Comparison of ENCODE assay signal across 21 cellular contexts in genomic region chr19:57686727-57687126, GRCh38. TPM values are rescaled to one million over a fixed set of nuclear protein-coding genes. Genes with fewer than 3 reads are reported as not detected.
DNase-seq lines count a peak whose midpoint lies in the region; ATAC-seq and TF ChIP-seq lines count a peak whose summit lies in the region.
"Had no signal": no experiment of that assay in that cellular context is flagged by ENCODE, and none has a peak within 500 bp of the region (broad histone marks: within the 10 kb centered on the region; RNA-seq: fewer than 3 reads in every experiment).

No MANE protein-coding gene starts in this region.

- H3K23ac ChIP-seq in mesendoderm (ENCODE audit: low read length): no peak overlapping the region

- RAD21 ChIA-PET in HCT116 (lab: Charles Lee; ENCODE audit: low non-redundant PET in 1 of 2, low total read pairs in 2 of 2, uncharacterized antibody in 2 of 2, unreplicated experiment in 2 of 2): no interaction called here

- H2BK120ac ChIP-seq in mesendoderm (ENCODE audit: low read depth, low read length): no peak overlapping the region

- H2AFZ ChIP-seq in HCT116 (ENCODE audit: low read depth, low read length, poor library complexity, severe bottlenecking): no peak overlapping the region

- H3K4me3 ChIP-seq in HCT116 (replicated peaks in 1 of 2; ENCODE audit: low read depth in 1 of 2, low read length in 2 of 2) (no peak overlapping the region), adipocyte (ENCODE audit: low read length) (peak overlapping the region; percentile 38), mesendoderm (ENCODE audit: low read length) (peak overlapping the region; percentile 20), sigmoid colon (no peak overlapping the region), heart left ventricle (no peak overlapping the region)
- H3K4me3 ChIP-seq: A549 had no signal

- H3K56ac ChIP-seq in mesendoderm (ENCODE audit: low read length): no peak overlapping the region

- CTCF ChIA-PET in HCT116 (lab: Charles Lee): no interaction called here
- CTCF ChIA-PET in activated CD4-positive, alpha-beta memory T cell treated with anti-CD3 and anti-CD28 coated beads for 36 hours (lab: Charles Lee): no interaction called here

- H3K9me3 ChIP-seq in HCT116 (ENCODE audit: control insufficient read depth in 1 of 2, insufficient read depth in 1 of 2, low read depth in 1 of 2, low read length in 2 of 2): peaks cover 48 to 61% of the 10 kb centered on the region in 2 experiments; a peak in 3 of 4 replicates
- H3K9me3 ChIP-seq in adipocyte (ENCODE audit: control insufficient read depth, low read length): peaks cover 65% of the 10 kb centered on the region
- H3K9me3 ChIP-seq in sigmoid colon: peaks cover 23 to 71% (median 44%) of the 10 kb centered on the region in 4 donors
- peaks cover 0 to 88% (median 56%) of the 10 kb centered on the region in 12 donors for H3K9me3 ChIP-seq in heart left ventricle

- no peak for TF ChIP-seq POLR2A in HCT116 (IDR thresholded peaks at IDR 0.05; ENCODE audit: borderline replicate concordance, extremely low read depth, insufficient read depth, insufficient read length)
- no peak for TF ChIP-seq POLR2A in sigmoid colon (IDR thresholded peaks at IDR 0.05)
- TF ChIP-seq POLR2A in heart left ventricle (IDR thresholded peaks at IDR 0.05): no peak

- H3K27me3 ChIP-seq in HCT116 (ENCODE audit: insufficient read depth, low read length) (no peaks in the 10 kb centered on the region), adipocyte (replicated peaks; ENCODE audit: control insufficient read depth, insufficient read depth, low read length) (no peaks in the 10 kb centered on the region), mesendoderm (ENCODE audit: insufficient read depth, low read length, poor library complexity) (no peaks in the 10 kb centered on the region), sigmoid colon (no peaks in the 10 kb centered on the region), heart left ventricle (no peaks in the 10 kb centered on the region)

- H3K36me3 ChIP-seq in HCT116 (ENCODE audit: control insufficient read depth in 1 of 2, insufficient read depth in 2 of 2, low read length in 2 of 2) (peaks cover 19 to 70% of the 10 kb centered on the region in 2 experiments), adipocyte (ENCODE audit: control insufficient read depth, insufficient read depth, low read length, severe bottlenecking) (peaks cover 46% of the 10 kb centered on the region), mesendoderm (ENCODE audit: control insufficient read depth, insufficient read depth, low read length) (peaks cover 41% of the 10 kb centered on the region), sigmoid colon (peaks cover 0 to 53% (median 35%) of the 10 kb centered on the region in 4 donors), heart left ventricle (peaks cover 0 to 63% (median 25%) of the 10 kb centered on the region in 9 donors)

- peaks cover 92% of the 10 kb centered on the region for H3K36me3 Mint-ChIP-seq in activated CD4-positive, alpha-beta memory T cell treated with anti-CD3 and anti-CD28 coated beads for 36 hours

- no peak overlapping the region for H3K4ac ChIP-seq in mesendoderm (ENCODE audit: low read depth, low read length)

- H3K4me2 ChIP-seq in HCT116 (ENCODE audit: low read length): no peak overlapping the region
- no peak overlapping the region for H3K4me2 ChIP-seq in mesendoderm (ENCODE audit: low read length)
- H3K4me2 ChIP-seq: A549 had no signal

- H3K9me3 Mint-ChIP-seq in activated CD4-positive, alpha-beta memory T cell treated with anti-CD3 and anti-CD28 coated beads for 36 hours: peaks cover 91% of the 10 kb centered on the region

- no peak overlapping the region for H3K4me3 Mint-ChIP-seq in activated CD4-positive, alpha-beta memory T cell treated with anti-CD3 and anti-CD28 coated beads for 36 hours
- H3K4me3 Mint-ChIP-seq: CD14-positive monocyte had no signal

- no peak overlapping the region for H2BK15ac ChIP-seq in mesendoderm (replicated peaks; ENCODE audit: low read depth)

- no peak for DNase-seq in HCT116 (ENCODE audit: low read depth, low spot score)
- no peak for DNase-seq in adipocyte (ENCODE audit: low read depth)
- no peak for DNase-seq in mesendoderm
- peak; percentile 12 for DNase-seq in sigmoid colon
- no peak for DNase-seq in activated CD4-positive, alpha-beta memory T cell treated with anti-CD3 and anti-CD28 coated beads for 36 hours
- DNase-seq in iPS-NIHi11 (ENCODE audit: low spot score): no peak
- no peak for DNase-seq in heart left ventricle
- no peak for DNase-seq in activated CD4-positive, alpha-beta T cell treated with anti-CD3 and anti-CD28 coated beads for 4 hours
- DNase-seq: Calu3, DMS79 treated with DMSO at 0.1 percent for 48 hours, GF-D8, KG1, MM.1S, NCI-H1694, NCI-H2029 treated with DMSO at 0.1 percent for 48 hours, NCI-H526 treated with DMSO at 0.1 percent for 48 hours, SHP77 treated with DMSO at 0.1 percent for 48 hours had no signal

- H3K9ac ChIP-seq in HCT116 (ENCODE audit: low read length): no peak overlapping the region
- no peak overlapping the region for H3K9ac ChIP-seq in adipocyte (ENCODE audit: low read length)
- H3K9ac ChIP-seq in mesendoderm (ENCODE audit: low read length): no peak overlapping the region

- no peak overlapping the region for H3K27ac Mint-ChIP-seq in activated CD4-positive, alpha-beta memory T cell treated with anti-CD3 and anti-CD28 coated beads for 36 hours

- no peak for TF ChIP-seq RAD21 in HCT116 (IDR thresholded peaks at IDR 0.05; ENCODE audit: low read depth)

- POLR2A ChIA-PET in HCT116 (lab: Charles Lee): no interaction called here
- POLR2A ChIA-PET in activated CD4-positive, alpha-beta memory T cell treated with anti-CD3 and anti-CD28 coated beads for 36 hours (lab: Charles Lee): no interaction called here

- intact Hi-C loops in HCT116 (cut with micrococcal nuclease) (no loop called here), sigmoid colon (cut with DNase I) (no loop called here), heart left ventricle (cut with DNase I) (loop anchor here in 1 of 10 donors (5.0 kb wide), 1 partner anchor 69 kb away; no protein-coding TSS in a partner anchor)
- intact Hi-C loops in activated CD4-positive, alpha-beta memory T cell treated with anti-CD3 and anti-CD28 coated beads for 36 hours (cut with micrococcal nuclease): no loop called here

- H4K5ac ChIP-seq in mesendoderm (ENCODE audit: low read length): no peak overlapping the region

- no peak overlapping the region for H2BK5ac ChIP-seq in mesendoderm (ENCODE audit: low read length)

- no peaks in the 10 kb centered on the region for H4K20me1 ChIP-seq in HCT116 (ENCODE audit: insufficient read depth)

- H2AK5ac ChIP-seq in mesendoderm (ENCODE audit: low read length): no peak overlapping the region

- H3K79me2 ChIP-seq in HCT116 (ENCODE audit: insufficient read depth, low read length): peaks cover 88% of the 10 kb centered on the region
- peaks cover 74% of the 10 kb centered on the region for H3K79me2 ChIP-seq in mesendoderm (ENCODE audit: control insufficient read depth, insufficient read depth, low read length)

- H4K8ac ChIP-seq in mesendoderm (ENCODE audit: low read depth, low read length): no peak overlapping the region

- TF ChIP-seq CTCF in HCT116 (IDR thresholded peaks at IDR 0.05 in 2 of 3, conservative IDR thresholded peaks at IDR 0.05 in 1 of 3; ENCODE audit: borderline replicate concordance in 1 of 3, insufficient read depth in 1 of 3, low read depth in 2 of 3, low read length in 2 of 3) (no peak), sigmoid colon (IDR thresholded peaks at IDR 0.05) (no peak), heart left ventricle (IDR thresholded peaks at IDR 0.05) (no peak)

- H3K18ac ChIP-seq in mesendoderm (ENCODE audit: low read length): no peak overlapping the region

- H3K79me1 ChIP-seq in mesendoderm (ENCODE audit: low read length): peaks cover 56% of the 10 kb centered on the region

- H3K27ac ChIP-seq in HCT116 (ENCODE audit: low read depth, low read length) (no peak overlapping the region), mesendoderm (ENCODE audit: low read depth, low read length) (no peak overlapping the region), sigmoid colon (no peak overlapping the region), heart left ventricle (no peak overlapping the region)
- H3K27ac ChIP-seq: A549 had no signal

- peaks cover 0 to 12% of the 10 kb centered on the region in 2 experiments; a peak in 3 of 4 replicates for H3K4me1 ChIP-seq in HCT116 (ENCODE audit: control insufficient read depth in 1 of 2, insufficient read depth in 2 of 2, low read length in 2 of 2)
- H3K4me1 ChIP-seq in adipocyte (ENCODE audit: control insufficient read depth, insufficient read depth, low read length): peaks cover 15% of the 10 kb centered on the region
- no peaks in the 10 kb centered on the region for H3K4me1 ChIP-seq in mesendoderm (ENCODE audit: control insufficient read depth, low read depth, low read length)
- H3K4me1 ChIP-seq in sigmoid colon: peaks cover 0 to 18% (median 12%) of the 10 kb centered on the region in 4 donors
- peaks cover 5 to 33% (median 16%) of the 10 kb centered on the region in 12 donors for H3K4me1 ChIP-seq in heart left ventricle
- H3K4me1 ChIP-seq: A549 had no signal

- no peak for ATAC-seq in HCT116
- ATAC-seq in heart left ventricle: no peak
- ATAC-seq: A549, Panc1 had no signal

- no peak for TF ChIP-seq EP300 in sigmoid colon (IDR thresholded peaks at IDR 0.05)

- H3K27me3 Mint-ChIP-seq in activated CD4-positive, alpha-beta memory T cell treated with anti-CD3 and anti-CD28 coated beads for 36 hours: no peaks in the 10 kb centered on the region

- H3K4me1 Mint-ChIP-seq in activated CD4-positive, alpha-beta memory T cell treated with anti-CD3 and anti-CD28 coated beads for 36 hours (ENCODE audit: low read depth): peaks cover 23% of the 10 kb centered on the region

- no CpG with 5 or more reads among the region's 3 CpGs for WGBS in mesendoderm (ENCODE audit: extremely low coverage, insufficient coverage, low lambda C conversion rate)
- 97 to 99% methylated on average over 3 of the region's 3 CpGs for WGBS in sigmoid colon, 2 donors
- WGBS in heart left ventricle, 4 donors: 98 to 100% (median 99%) methylated on average over 3 of the region's 3 CpGs

- BruUV-seq in HCT116 (replicated peaks; lab: Mats Ljungman, UMichigan): no TSS peak

- H3K9me2 ChIP-seq in HCT116 (ENCODE audit: insufficient read depth): no peaks in the 10 kb centered on the region

RNA-seq across cellular contexts. Expression of gene ZNF551, which starts 5.0 kb away (rescaled TPM):
- total RNA-seq in HCT116 (2021; ENCODE audit: unreplicated experiment) (10.8 TPM), sigmoid colon (10 to 100 TPM in 1 of 4 donors, 1 to 10 TPM in 3; 4.2 to 10.7 (median 6.6) TPM), heart left ventricle (10 to 100 TPM in 1 of 9 donors, 1 to 10 TPM in 8; 3.0 to 11.3 (median 4.3) TPM)
- 3.0 and 3.8 TPM in 2 replicates for polyA plus RNA-seq in HCT116 (2012)
- polyA plus RNA-seq in mesendoderm (2013, experiment 1 of 2): 13.2 TPM
- 13.3 TPM for polyA plus RNA-seq in mesendoderm (2013, experiment 2 of 2)
- polyA plus RNA-seq in sigmoid colon (1 to 10 TPM in 1 of 3 donors, under 1 TPM in 2; 0.60 to 4.1 (median 0.92) TPM), heart left ventricle (1 to 10 TPM; 2.4 to 3.9 TPM)
- total RNA-seq in activated CD4-positive, alpha-beta memory T cell treated with anti-CD3 and anti-CD28 coated beads for 36 hours: 1 to 10 TPM; 4.4 to 6.2 TPM

RNA-seq across cellular contexts. Expression of gene ZSCAN4, which starts 18.0 kb away (rescaled TPM):
- total RNA-seq in HCT116 (2021; ENCODE audit: unreplicated experiment) (not detected), sigmoid colon (under 1 TPM in 1 of 4 donors, not detected in 3; 0.36 TPM), heart left ventricle (under 1 TPM in 1 of 9 donors, not detected in 8; 0.14 TPM)
- not detected in 2 replicates for polyA plus RNA-seq in HCT116 (2012)
- polyA plus RNA-seq in mesendoderm (2013, experiment 1 of 2): not detected
- polyA plus RNA-seq in mesendoderm (2013, experiment 2 of 2): not detected
- polyA plus RNA-seq in sigmoid colon (not detected), heart left ventricle (under 1 TPM; 0.03 to 0.11 TPM)
- total RNA-seq in activated CD4-positive, alpha-beta memory T cell treated with anti-CD3 and anti-CD28 coated beads for 36 hours: not detected
- total RNA-seq: Calu3, NCI-H460 had no signal
- polyA plus RNA-seq: CD14-positive monocyte had no signal

RNA-seq across cellular contexts. Expression of gene ZNF154, which starts 22.3 kb away (rescaled TPM):
- total RNA-seq in HCT116 (2021; ENCODE audit: unreplicated experiment): 0.10 TPM
- 0.04 and 0.06 TPM in 2 replicates for polyA plus RNA-seq in HCT116 (2012)
- 5.9 TPM for polyA plus RNA-seq in mesendoderm (2013, experiment 1 of 2)
- polyA plus RNA-seq in mesendoderm (2013, experiment 2 of 2): 5.8 TPM
- 1 to 10 TPM; 6.1 to 8.4 (median 7.7) TPM for total RNA-seq in sigmoid colon
- 1 to 10 TPM in 1 of 3 donors, under 1 TPM in 1, not detected in 1; under 0.01 to 3.5 TPM for polyA plus RNA-seq in sigmoid colon
- total RNA-seq in activated CD4-positive, alpha-beta memory T cell treated with anti-CD3 and anti-CD28 coated beads for 36 hours: under 1 TPM; 0.48 to 0.61 TPM
- total RNA-seq in heart left ventricle: 1 to 10 TPM; 1.4 to 5.3 (median 4.0) TPM
- 1 to 10 TPM; 1.4 to 4.3 TPM for polyA plus RNA-seq in heart left ventricle
- total RNA-seq: Calu3, NCI-H460 had no signal
- polyA plus RNA-seq: A549, CD14-positive monocyte had no signal

RNA-seq across cellular contexts. Expression of gene ZNF671, which starts 40.7 kb away (rescaled TPM):
- total RNA-seq in HCT116 (2021; ENCODE audit: unreplicated experiment): not detected
- polyA plus RNA-seq in HCT116 (2012): 0.10 TPM in 2 replicates
- 2.4 TPM for polyA plus RNA-seq in mesendoderm (2013, experiment 1 of 2)
- 2.5 TPM for polyA plus RNA-seq in mesendoderm (2013, experiment 2 of 2)
- total RNA-seq in sigmoid colon: 10 to 100 TPM; 10.5 to 14.6 (median 13.5) TPM
- polyA plus RNA-seq in sigmoid colon: 1 to 10 TPM in 1 of 3 donors, under 1 TPM in 2; 0.60 to 5.2 (median 0.69) TPM
- 1 to 10 TPM; 5.4 to 6.3 TPM for total RNA-seq in activated CD4-positive, alpha-beta memory T cell treated with anti-CD3 and anti-CD28 coated beads for 36 hours
- 10 to 100 TPM in 2 of 9 donors, 1 to 10 TPM in 7; 5.1 to 10.7 (median 7.6) TPM for total RNA-seq in heart left ventricle
- 1 to 10 TPM; 4.6 to 4.9 TPM for polyA plus RNA-seq in heart left ventricle
- total RNA-seq: NCI-H460 had no signal

RNA-seq across cellular contexts. Expression of gene ZNF211, which starts 53.8 kb away (rescaled TPM):
- total RNA-seq in HCT116 (2021; ENCODE audit: unreplicated experiment): 6.7 TPM
- polyA plus RNA-seq in HCT116 (2012): 5.0 and 5.4 TPM in 2 replicates
- 5.2 TPM for polyA plus RNA-seq in mesendoderm (2013, experiment 1 of 2)
- polyA plus RNA-seq in mesendoderm (2013, experiment 2 of 2): 6.1 TPM
- 10 to 100 TPM; 11.8 to 14.4 (median 12.6) TPM for total RNA-seq in sigmoid colon
- polyA plus RNA-seq in sigmoid colon: 1 to 10 TPM; 1.8 to 6.5 (median 3.0) TPM
- total RNA-seq in activated CD4-positive, alpha-beta memory T cell treated with anti-CD3 and anti-CD28 coated beads for 36 hours: 1 to 10 TPM; 8.2 to 8.3 TPM
- total RNA-seq in heart left ventricle: 10 to 100 TPM in 4 of 9 donors, 1 to 10 TPM in 5; 6.8 to 14.4 (median 9.0) TPM
- 10 to 100 TPM in 1 of 2 donors, 1 to 10 TPM in 1; 5.6 to 11.4 TPM for polyA plus RNA-seq in heart left ventricle

Comparison
In these comparisons a context has a peak if more than half of its experiments do, and no peak if none do; other contexts are left out.
1. H3K4me3 ChIP-seq: peak in adipocyte (single experiment) and mesendoderm (single experiment); none in HCT116 (0 of 2), sigmoid colon (0 of 4) and heart left ventricle (0 of 12).